In genomic region chr6:36033935-36034334, GRCh38 we compare ENCODE assay signal across 12 cellular contexts. TPM values are rescaled to one million over a fixed set of nuclear protein-coding genes. Genes with fewer than 3 reads are reported as not detected.
DNase-seq lines count a peak whose midpoint lies in the region; ATAC-seq and TF ChIP-seq lines count a peak whose summit lies in the region.
"Had no signal": no experiment of that assay in that cellular context is flagged by ENCODE, and none has a peak within 500 bp of the region (broad histone marks: within the 10 kb centered on the region; RNA-seq: fewer than 3 reads in every experiment).

No MANE protein-coding gene starts in this region.

- TF ChIP-seq CTCF in mesothelial cell of epicardium (IDR thresholded peaks at IDR 0.05; ENCODE audit: unreplicated experiment): no peak

- H3K4me1 Mint-ChIP-seq in activated naive CD4-positive, alpha-beta T cell treated with anti-CD3 and anti-CD28 coated beads, Interleukin-2, amount 50 U/mL, for 24 hours: peaks cover 82% of the 10 kb centered on the region
- H3K4me1 Mint-ChIP-seq in mesothelial cell of epicardium: peaks cover 61% of the 10 kb centered on the region

- H3K27me3 Mint-ChIP-seq in activated naive CD4-positive, alpha-beta T cell treated with anti-CD3 and anti-CD28 coated beads, Interleukin-2, amount 50 U/mL, for 24 hours: no peaks in the 10 kb centered on the region
- H3K27me3 Mint-ChIP-seq in mesothelial cell of epicardium (ENCODE audit: low read depth): no peaks in the 10 kb centered on the region

- no peaks in the 10 kb centered on the region for H3K36me3 ChIP-seq in subcutaneous abdominal adipose tissue (ENCODE audit: control insufficient read depth in 5 of 5, insufficient read depth in 5 of 5, low read length in 5 of 5)
- H3K36me3 ChIP-seq: pancreas had no signal

- no peak for ATAC-seq in GM19023 (IDR thresholded peaks at IDR 0.05; ENCODE audit: unreplicated experiment)
- ATAC-seq: pancreas had no signal

- H3K9me3 Mint-ChIP-seq in activated naive CD4-positive, alpha-beta T cell treated with anti-CD3 and anti-CD28 coated beads, Interleukin-2, amount 50 U/mL, for 24 hours: no peaks in the 10 kb centered on the region
- H3K9me3 Mint-ChIP-seq in mesothelial cell of epicardium: no peaks in the 10 kb centered on the region

- peak overlapping the region; percentile 35 for H3K27ac Mint-ChIP-seq in activated naive CD4-positive, alpha-beta T cell treated with anti-CD3 and anti-CD28 coated beads, Interleukin-2, amount 50 U/mL, for 24 hours
- peak overlapping the region; percentile 48 for H3K27ac Mint-ChIP-seq in mesothelial cell of epicardium

- H3K4me3 ChIP-seq in subcutaneous abdominal adipose tissue (ENCODE audit: low read depth in 1 of 5, low read length in 5 of 5): no peak overlapping the region
- H3K4me3 ChIP-seq: pancreas had no signal

- H3K4me1 ChIP-seq in subcutaneous abdominal adipose tissue (ENCODE audit: control insufficient read depth in 5 of 5, insufficient read depth in 5 of 5, low read length in 5 of 5): peaks cover 3 to 60% (median 50%) of the 10 kb centered on the region in 5 donors

- peak overlapping the region; percentile 54 for H3K4me3 Mint-ChIP-seq in activated naive CD4-positive, alpha-beta T cell treated with anti-CD3 and anti-CD28 coated beads, Interleukin-2, amount 50 U/mL, for 24 hours
- H3K4me3 Mint-ChIP-seq in mesothelial cell of epicardium: no peak overlapping the region

- H3K9ac ChIP-seq in subcutaneous abdominal adipose tissue (ENCODE audit: low read length in 5 of 5): peak overlapping the region in 1 of 5 donors; percentile 0

- no peaks in the 10 kb centered on the region for H3K27me3 ChIP-seq in subcutaneous abdominal adipose tissue (ENCODE audit: control insufficient read depth in 5 of 5, insufficient read depth in 4 of 5, low read length in 5 of 5)
- H3K27me3 ChIP-seq: pancreas had no signal

- peaks cover 6% of the 10 kb centered on the region for H3K36me3 Mint-ChIP-seq in activated naive CD4-positive, alpha-beta T cell treated with anti-CD3 and anti-CD28 coated beads, Interleukin-2, amount 50 U/mL, for 24 hours
- no peaks in the 10 kb centered on the region for H3K36me3 Mint-ChIP-seq in mesothelial cell of epicardium

- peak overlapping the region; percentile 25 for H3K27ac ChIP-seq in subcutaneous abdominal adipose tissue (ENCODE audit: low read depth, low read length)
- H3K27ac ChIP-seq: pancreas had no signal

- DNase-seq in activated naive CD4-positive, alpha-beta T cell treated with Interleukin-2 at 50 U/mL for 16 hours: peak; percentile 33
- DNase-seq in activated naive CD4-positive, alpha-beta T cell (lab: John Stamatoyannopoulos, UW): no peak
- DNase-seq in mesothelial cell of epicardium (ENCODE audit: low spot score in 2 of 2, unreplicated experiment in 2 of 2): no peak
- DNase-seq in islet precursor cell: no peak
- no peak for DNase-seq in NCI-H1048 (lab: John Stamatoyannopoulos, UW)
- DNase-seq: activated CD4-positive, CD25-positive, alpha-beta regulatory T cell; NCI-H510A treated with DMSO at 0.1 percent for 48 hours; pancreas had no signal

- no peaks in the 10 kb centered on the region for H3K9me3 ChIP-seq in subcutaneous abdominal adipose tissue (ENCODE audit: control insufficient read depth in 5 of 5, low read length in 5 of 5)
- H3K9me3 ChIP-seq: pancreas had no signal

RNA-seq across cellular contexts. Expression of gene MAPK14, which starts 6.3 kb away (rescaled TPM):
- 51.1 to 54.8 TPM (median 54.8 TPM) in 3 replicates for total RNA-seq in mesothelial cell of epicardium

RNA-seq across cellular contexts. Expression of gene SLC26A8, which starts 9.5 kb away (rescaled TPM):
- total RNA-seq in mesothelial cell of epicardium: 0.27 to 0.38 TPM (median 0.29 TPM) in 3 replicates
- total RNA-seq: glomerular endothelial cell had no signal
